In the genomic region with DNA sequence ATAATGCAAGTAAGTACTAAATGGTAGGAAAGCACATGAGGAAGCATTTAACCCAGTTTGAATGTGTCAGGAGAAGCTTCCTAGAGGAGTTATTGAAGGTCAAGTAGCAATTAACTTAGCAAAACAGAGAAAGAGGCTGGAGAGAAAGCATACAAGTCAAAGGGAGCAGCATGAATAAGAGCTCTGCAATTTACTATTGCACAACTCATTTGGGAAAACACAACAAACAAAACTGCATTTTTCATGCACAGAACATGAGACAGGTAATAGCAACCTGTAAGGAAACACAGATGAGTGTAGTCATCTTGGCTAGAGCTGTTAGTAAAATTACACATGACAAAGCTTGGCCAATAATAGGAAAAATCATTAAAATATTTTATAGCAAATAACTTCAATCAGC, we compare ENCODE assay signal across 25 cellular contexts.
DNase-seq lines count a peak whose midpoint lies in the region; ATAC-seq and TF ChIP-seq lines count a peak whose summit lies in the region.
"Had no signal": no experiment of that assay in that cellular context is flagged by ENCODE, and none has a peak within 500 bp of the region (broad histone marks: within the 10 kb centered on the region; RNA-seq: fewer than 3 reads in every experiment).

No MANE protein-coding gene starts in this region.

- no peak overlapping the region for H3K9ac ChIP-seq in mesendoderm (ENCODE audit: low read length)

- no peaks in the 10 kb centered on the region for H3K79me1 ChIP-seq in mesendoderm (ENCODE audit: low read length)

- DNase-seq in NCI-H1417 (lab: John Stamatoyannopoulos, UW) (peak in 2 of 3 experiments; percentile 7 to 74), NCI-H1417 treated with DMSO at 0.1 percent for 48 hours (lab: John Stamatoyannopoulos, UW) (no peak), NCI-H748 treated with DMSO at 0.1 percent for 48 hours (lab: John Stamatoyannopoulos, UW) (peak; percentile 89), epithelial cell of esophagus (ENCODE audit: low read depth) (peak; percentile 71), mesendoderm (peak; percentile 1), GDM1 (lab: John Stamatoyannopoulos, UW) (no peak)
- DNase-seq: activated CD4-positive, alpha-beta memory T cell treated with anti-CD3 and anti-CD28 coated beads, Interleukin-2, amount 10 ng/mL, durations not matched to agents 7 days and 5 days; activated CD8-positive, alpha-beta memory T cell treated with anti-CD3 and anti-CD28 coated beads, Interleukin-2, amount 50 U/mL, for 4 hours; activated naive CD4-positive, alpha-beta T cell; CD4-positive, alpha-beta memory T cell; glutamatergic neuron; HFFc6; left ventricle myocardium inferior; NCI-H1092; NCI-H187; NCI-H774; Peyer's patch; right lobe of liver; SIG-M5; stimulated activated CD4-positive, alpha-beta T cell treated with anti-CD3 and anti-CD28 coated beads, Interleukin-2, amount 100 ng/mL, for 48 hours; thyroid gland had no signal

- H2BK120ac ChIP-seq in mesendoderm (ENCODE audit: low read depth, low read length): no peak overlapping the region

- H2BK5ac ChIP-seq in mesendoderm (ENCODE audit: low read length): no peak overlapping the region

- no peaks in the 10 kb centered on the region for H3K79me2 ChIP-seq in mesendoderm (ENCODE audit: control insufficient read depth, insufficient read depth, low read length)

- H3K36me3 ChIP-seq in mesendoderm (ENCODE audit: control insufficient read depth, insufficient read depth, low read length): no peaks in the 10 kb centered on the region
- H3K36me3 ChIP-seq: left ventricle myocardium inferior, Peyer's patch, right lobe of liver, thyroid gland, vagina had no signal

- H3K4ac ChIP-seq in mesendoderm (ENCODE audit: low read depth, low read length): no peak overlapping the region

- no peak overlapping the region for H3K27ac ChIP-seq in mesendoderm (ENCODE audit: low read depth, low read length)
- H3K27ac ChIP-seq: left ventricle myocardium inferior, Peyer's patch, right lobe of liver, thyroid gland, vagina had no signal

- H2BK15ac ChIP-seq in mesendoderm (replicated peaks; ENCODE audit: low read depth): no peak overlapping the region

- ATAC-seq in GM19397 (IDR thresholded peaks at IDR 0.05; ENCODE audit: unreplicated experiment) (no peak), HG02840 (IDR thresholded peaks at IDR 0.05; ENCODE audit: low FRiP score, unreplicated experiment) (no peak)
- ATAC-seq: K562, right lobe of liver had no signal

- H3K56ac ChIP-seq in mesendoderm (ENCODE audit: low read length): no peak overlapping the region

- no peak overlapping the region for H3K23ac ChIP-seq in mesendoderm (ENCODE audit: low read length)

- H2AK5ac ChIP-seq in mesendoderm (ENCODE audit: low read length): no peak overlapping the region

- no peaks in the 10 kb centered on the region for H3K4me1 ChIP-seq in mesendoderm (ENCODE audit: control insufficient read depth, low read depth, low read length)
- H3K4me1 ChIP-seq: left ventricle myocardium inferior, Peyer's patch, right lobe of liver, thyroid gland, vagina had no signal

- H4K5ac ChIP-seq in mesendoderm (ENCODE audit: low read length): no peak overlapping the region

- TF ChIP-seq CTCF in epithelial cell of esophagus (IDR thresholded peaks at IDR 0.05; ENCODE audit: insufficient read depth, low read depth, low read length, missing control alignments): no peak

- no peak overlapping the region for H4K8ac ChIP-seq in mesendoderm (ENCODE audit: low read depth, low read length)

- no peak overlapping the region for H3K4me3 ChIP-seq in epithelial cell of esophagus (ENCODE audit: low read length)
- no peak overlapping the region for H3K4me3 ChIP-seq in mesendoderm (ENCODE audit: low read length)
- H3K4me3 ChIP-seq: K562, left ventricle myocardium inferior, Peyer's patch, right lobe of liver, thyroid gland, vagina had no signal

- no peak overlapping the region for H3K18ac ChIP-seq in mesendoderm (ENCODE audit: low read length)

- no peak overlapping the region for H3K4me2 ChIP-seq in mesendoderm (ENCODE audit: low read length)

- H3K27me3 ChIP-seq in mesendoderm (ENCODE audit: insufficient read depth, low read length, poor library complexity): no peaks in the 10 kb centered on the region
- H3K27me3 ChIP-seq: Peyer's patch, thyroid gland, vagina had no signal

Comparison
In these comparisons a context has a peak if more than half of its experiments do, and no peak if none do; other contexts are left out.
1. DNase-seq: peak in NCI-H1417 (2 of 3), NCI-H748 treated with DMSO at 0.1 percent for 48 hours (single experiment), epithelial cell of esophagus (single experiment) and mesendoderm (single experiment); none in NCI-H1417 treated with DMSO at 0.1 percent for 48 hours (single experiment) and GDM1 (single experiment).